Comparison of ENCODE assay signal across 12 cellular contexts in the genomic region with DNA sequence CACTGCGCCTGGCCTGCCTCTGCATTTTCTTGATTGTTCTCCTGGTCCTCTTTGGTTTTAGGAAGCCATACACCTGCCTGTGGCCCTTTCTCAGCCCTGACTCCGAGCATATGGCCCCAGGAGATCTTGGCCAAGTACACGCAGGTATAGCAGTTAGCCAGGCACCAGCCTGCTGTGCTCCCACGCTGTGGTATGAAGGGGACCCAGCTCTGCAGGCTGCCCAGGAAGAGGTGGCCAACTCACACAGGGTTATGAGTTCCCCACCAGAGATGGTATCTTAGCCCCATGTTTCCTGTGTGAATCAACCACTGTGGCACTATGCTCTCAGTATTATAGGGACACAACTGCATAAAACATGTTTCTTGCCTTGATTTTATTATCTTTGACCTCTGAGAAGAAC. TPM values are rescaled to one million over a fixed set of nuclear protein-coding genes. Genes with fewer than 3 reads are reported as not detected.
DNase-seq lines count a peak whose midpoint lies in the region; TF ChIP-seq lines count a peak whose summit lies in the region.
"Had no signal": no experiment of that assay in that cellular context is flagged by ENCODE, and none has a peak within 500 bp of the region (broad histone marks: within the 10 kb centered on the region; RNA-seq: fewer than 3 reads in every experiment).

No MANE protein-coding gene starts in this region.

- no peaks in the 10 kb centered on the region for H3K27me3 Mint-ChIP-seq in T-helper 2 cell treated with Interferon-gamma antibody and Interleukin-4, amounts not matched to agents 5 μg/mL and 100 μg/mL, for 36 hours (ENCODE audit: low read depth)
- no peaks in the 10 kb centered on the region for H3K27me3 Mint-ChIP-seq in MCF 10A (ENCODE audit: insufficient read depth, unreplicated experiment)

- H3K27ac Mint-ChIP-seq in T-helper 2 cell treated with Interferon-gamma antibody and Interleukin-4, amounts not matched to agents 5 μg/mL and 100 μg/mL, for 36 hours, result peak overlapping the region; percentile 82
- no peak overlapping the region for H3K27ac Mint-ChIP-seq in MCF 10A (ENCODE audit: low read depth, unreplicated experiment)
- H3K27ac Mint-ChIP-seq: WTC11 had no signal

- peak overlapping the region; percentile 72 to 93 (median 84); a peak in 21 of 22 replicates for H3K4me2 ChIP-seq in BLaER1 treated with 17β-estradiol and CSF1 and Interleukin-3, amounts not matched to agents 10 nM and 100 nM

- H3K4me1 Mint-ChIP-seq in T-helper 2 cell treated with Interferon-gamma antibody and Interleukin-4, amounts not matched to agents 5 μg/mL and 100 μg/mL, for 36 hours (ENCODE audit: low read depth), result peaks cover 51% of the 10 kb centered on the region
- H3K4me1 Mint-ChIP-seq in MCF 10A (ENCODE audit: insufficient read depth, unreplicated experiment), result no peaks in the 10 kb centered on the region

- H4K20me1 ChIP-seq in BLaER1 treated with 17β-estradiol and CSF1 and Interleukin-3, amounts not matched to agents 10 nM and 100 nM, result peaks cover 0 to 64% (median 19%) of the 10 kb centered on the region in 11 experiments; a peak in 13 of 22 replicates

- peaks cover 51 to 60% (median 59%) of the 10 kb centered on the region in 11 experiments for H3K36me3 ChIP-seq in BLaER1 treated with 17β-estradiol and CSF1 and Interleukin-3, amounts not matched to agents 10 nM and 100 nM

- H3K27ac ChIP-seq in BLaER1 treated with 17β-estradiol and CSF1 and Interleukin-3, amounts not matched to agents 10 nM and 100 nM, result peak overlapping the region in 8 of 11 experiments; percentile 71 to 84 (median 78); a peak in 15 of 22 replicates

- no TSS peak for BruUV-seq in MCF 10A (replicated peaks; lab: Mats Ljungman, UMichigan)

- peaks cover 54 to 77% (median 61%) of the 10 kb centered on the region in 10 experiments for H3K4me1 ChIP-seq in BLaER1 treated with 17β-estradiol and CSF1 and Interleukin-3, amounts not matched to agents 10 nM and 100 nM
- H3K4me1 ChIP-seq: BE2C had no signal

- CTCF ChIA-PET in MCF 10A (lab: Yijun Ruan, JAX), result no interaction called here

- POLR2A ChIA-PET in MCF 10A (lab: Yijun Ruan, JAX), result no interaction called here

- H3K4me3 ChIP-seq in BLaER1 treated with 17β-estradiol and CSF1 and Interleukin-3, amounts not matched to agents 10 nM and 100 nM, result no peak overlapping the region; a peak in 1 of 20 replicates

- no peaks in the 10 kb centered on the region for H3K27me3 ChIP-seq in BLaER1 treated with 17β-estradiol and CSF1 and Interleukin-3, amounts not matched to agents 10 nM and 100 nM
- H3K27me3 ChIP-seq: BE2C had no signal

- peak; percentile 77 for DNase-seq in T-helper 2 cell treated with Interferon-gamma antibody and Interleukin-4, amounts not matched to agents 5 μg/mL and 100 μg/mL, for 36 hours (ENCODE audit: low spot score)
- peak; percentile 85 for DNase-seq in activated effector memory CD4-positive, alpha-beta T cell treated with anti-CD3 and anti-CD28 coated beads, Interleukin-2, amount 50 U/mL, for 16 hours
- peak; percentile 36 to 47 for DNase-seq in stimulated activated CD4-positive, alpha-beta T cell treated with anti-CD3 and anti-CD28 coated beads, Interleukin-15, amount 100 ng/mL, for 48 hours (ENCODE audit: low read depth in 2 of 2)
- DNase-seq in NCI-H1092 treated with DMSO at 0.1 percent for 48 hours (lab: John Stamatoyannopoulos, UW) (no peak), NCI-H187 treated with DMSO at 0.1 percent for 48 hours (lab: John Stamatoyannopoulos, UW) (no peak), MCF 10A (ENCODE audit: unreplicated experiment) (no peak), NCI-H345 (lab: John Stamatoyannopoulos, UW) (no peak)
- DNase-seq: BE2C, H7, NCI-H748 treated with DMSO at 0.1 percent for 48 hours had no signal

- H3K9me3 ChIP-seq in BLaER1 treated with 17β-estradiol and CSF1 and Interleukin-3, amounts not matched to agents 10 nM and 100 nM (replicated peaks in 1 of 11), result no peaks in the 10 kb centered on the region
- H3K9me3 ChIP-seq: BE2C had no signal

- no peak for TF ChIP-seq CTCF in MCF 10A (IDR thresholded peaks at IDR 0.05; ENCODE audit: unreplicated experiment)

- no peaks in the 10 kb centered on the region for H3K9me3 Mint-ChIP-seq in T-helper 2 cell treated with Interferon-gamma antibody and Interleukin-4, amounts not matched to agents 5 μg/mL and 100 μg/mL, for 36 hours
- H3K9me3 Mint-ChIP-seq in MCF 10A (ENCODE audit: unreplicated experiment), result no peaks in the 10 kb centered on the region
- H3K9me3 Mint-ChIP-seq: WTC11 had no signal

- H3K36me3 Mint-ChIP-seq in T-helper 2 cell treated with Interferon-gamma antibody and Interleukin-4, amounts not matched to agents 5 μg/mL and 100 μg/mL, for 36 hours (ENCODE audit: low read depth), result peaks cover 53% of the 10 kb centered on the region
- peaks cover 42% of the 10 kb centered on the region for H3K36me3 Mint-ChIP-seq in MCF 10A (ENCODE audit: insufficient read depth, unreplicated experiment)

- intact Hi-C loops in MCF 10A (cut with micrococcal nuclease), result no loop called here

- H3K9ac ChIP-seq in BLaER1 treated with 17β-estradiol and CSF1 and Interleukin-3, amounts not matched to agents 10 nM and 100 nM, result 0 out of 22 replicates have a peak overlapping the region, but pooled peaks of 2 of the 11 experiments have one; percentile 39 to 58

- peak overlapping the region; percentile 78 for H3K4me3 Mint-ChIP-seq in T-helper 2 cell treated with Interferon-gamma antibody and Interleukin-4, amounts not matched to agents 5 μg/mL and 100 μg/mL, for 36 hours
- no peak overlapping the region for H3K4me3 Mint-ChIP-seq in MCF 10A (ENCODE audit: unreplicated experiment)
- H3K4me3 Mint-ChIP-seq: WTC11 had no signal

RNA-seq across cellular contexts. Expression of gene SGSM3, which starts 31.1 kb away (rescaled TPM):
- 41.3 and 44.6 TPM in 2 replicates for total RNA-seq in MCF 10A (2022)

RNA-seq across cellular contexts. Expression of gene ADSL, which starts 55.2 kb away (rescaled TPM):
- 91.6 and 129 TPM in 2 replicates for total RNA-seq in MCF 10A (2022)

Comparison
In these comparisons a context has a peak if more than half of its experiments do, and no peak if none do; other contexts are left out.
1. DNase-seq: peak in T-helper 2 cell treated with Interferon-gamma antibody and Interleukin-4, amounts not matched to agents 5 μg/mL and 100 μg/mL, for 36 hours (single experiment), activated effector memory CD4-positive, alpha-beta T cell treated with anti-CD3 and anti-CD28 coated beads, Interleukin-2, amount 50 U/mL, for 16 hours (single experiment) and stimulated activated CD4-positive, alpha-beta T cell treated with anti-CD3 and anti-CD28 coated beads, Interleukin-15, amount 100 ng/mL, for 48 hours (2 of 2); none in NCI-H1092 treated with DMSO at 0.1 percent for 48 hours (single experiment), NCI-H187 treated with DMSO at 0.1 percent for 48 hours (single experiment), MCF 10A (single experiment) and NCI-H345 (single experiment).